Comparison of ENCODE assay signal across 16 cellular contexts in the genomic region with DNA sequence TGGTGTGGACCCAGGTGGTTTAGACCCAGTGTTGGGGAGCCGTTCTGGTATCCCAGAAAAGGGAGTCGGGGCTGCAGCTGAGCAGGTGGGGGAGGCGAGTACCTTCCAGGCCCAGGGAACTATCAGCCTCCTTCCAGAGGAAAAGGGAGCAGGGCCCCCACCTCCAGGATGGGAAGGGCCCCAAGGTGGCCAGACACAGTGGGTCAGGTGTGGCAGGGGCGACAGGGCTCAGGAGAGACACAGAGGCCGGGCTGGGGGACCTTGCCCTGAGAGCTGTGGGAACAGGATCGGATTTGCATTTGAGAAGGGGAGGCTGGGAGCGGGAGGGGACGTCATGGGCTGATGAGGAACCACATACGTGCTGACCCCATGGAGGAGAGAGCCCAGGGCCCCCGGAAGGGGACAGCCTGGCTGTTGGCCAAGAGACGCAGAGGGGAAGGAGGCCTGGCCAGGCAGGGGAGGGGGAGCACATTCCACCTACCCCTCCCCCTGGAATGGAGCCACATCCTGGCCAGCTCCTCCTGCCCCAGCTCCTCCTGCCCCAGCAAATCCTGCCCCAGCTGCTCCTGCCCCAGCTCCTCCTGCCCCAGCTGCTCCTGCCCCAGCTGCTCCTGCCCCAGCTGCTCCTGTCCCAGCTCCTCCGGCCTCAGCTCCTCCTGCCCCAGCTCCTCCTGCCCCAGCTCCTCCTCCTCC. TPM values are rescaled to one million over a fixed set of nuclear protein-coding genes. Genes with fewer than 3 reads are reported as not detected.
DNase-seq lines count a peak whose midpoint lies in the region; ATAC-seq and TF ChIP-seq lines count a peak whose summit lies in the region.
"Had no signal": no experiment of that assay in that cellular context is flagged by ENCODE, and none has a peak within 500 bp of the region (broad histone marks: within the 10 kb centered on the region; RNA-seq: fewer than 3 reads in every experiment).

No MANE protein-coding gene starts in this region.

- peak; percentile 4 for ATAC-seq in sciatic nerve
- no peak for ATAC-seq in GM21529 (IDR thresholded peaks at IDR 0.05; ENCODE audit: unreplicated experiment)
- ATAC-seq: activated CD4-positive, CD25-positive, alpha-beta regulatory T cell treated with anti-CD3 and anti-CD28 coated beads, Interleukin-2, amount 50 U/mL, for 24 hours; activated T-cell treated with anti-CD3 and anti-CD28 coated beads, Interleukin-2, amount 50 U/mL, for 72 hours had no signal

- no peak overlapping the region for H3K27ac Mint-ChIP-seq in activated T-cell treated with anti-CD3 and anti-CD28 coated beads, Interleukin-2, amount 50 U/mL, for 24 hours
- H3K27ac Mint-ChIP-seq: activated T-cell treated with anti-CD3 and anti-CD28 coated beads, Interleukin-2, amount 50 U/mL, for 72 hours had no signal

- no peaks in the 10 kb centered on the region for H3K9me3 ChIP-seq in Peyer's patch
- H3K9me3 ChIP-seq in hepatocyte (ENCODE audit: low read depth) = no peaks in the 10 kb centered on the region
- H3K9me3 ChIP-seq: left lung, neutrophil, tibial artery had no signal

- intact Hi-C loops in sciatic nerve (cut with DNase I) = no loop called here

- H3K36me3 Mint-ChIP-seq in activated T-cell treated with anti-CD3 and anti-CD28 coated beads, Interleukin-2, amount 50 U/mL, for 24 hours (ENCODE audit: low read depth) = no peaks in the 10 kb centered on the region

- H3K4me1 ChIP-seq in Peyer's patch (peaks cover 0 to 54% (median 14%) of the 10 kb centered on the region in 4 donors), hepatocyte (ENCODE audit: insufficient read depth) (peaks cover 62% of the 10 kb centered on the region)

- TF ChIP-seq CTCF in Peyer's patch (IDR thresholded peaks at IDR 0.05) (no peak), hepatocyte (IDR thresholded peaks at IDR 0.05; ENCODE audit: poor library complexity) (no peak)

- peak overlapping the region in 3 of 4 donors; percentile 67 to 94 (median 89) for H3K27ac ChIP-seq in Peyer's patch
- peak overlapping the region; percentile 96 for H3K27ac ChIP-seq in hepatocyte
- H3K27ac ChIP-seq: left lung, neutrophil, SK-N-MC had no signal

- 33% methylated on average over 9 of the region's 12 CpGs for WGBS in hepatocyte (ENCODE audit: low lambda C conversion rate, missing lambda C conversion rate)

- H3K27me3 ChIP-seq in Peyer's patch = no peaks in the 10 kb centered on the region
- H3K27me3 ChIP-seq in hepatocyte = no peaks in the 10 kb centered on the region
- H3K27me3 ChIP-seq: left lung, neutrophil, tibial artery had no signal

- no peak for TF ChIP-seq POLR2A in Peyer's patch (IDR thresholded peaks at IDR 0.05)

- H3K4me3 ChIP-seq in Peyer's patch = no peak overlapping the region
- no peak overlapping the region for H3K4me3 ChIP-seq in hepatocyte
- H3K4me3 ChIP-seq: left lung, SK-N-MC, tibial artery had no signal

- no peak overlapping the region for H2AFZ ChIP-seq in hepatocyte

- H3K79me2 ChIP-seq in hepatocyte = no peaks in the 10 kb centered on the region

- no peak overlapping the region for H3K4me3 Mint-ChIP-seq in activated T-cell treated with anti-CD3 and anti-CD28 coated beads, Interleukin-2, amount 50 U/mL, for 24 hours
- H3K4me3 Mint-ChIP-seq: activated T-cell treated with anti-CD3 and anti-CD28 coated beads, Interleukin-2, amount 50 U/mL, for 72 hours had no signal

- H3K36me3 ChIP-seq in Peyer's patch (no peaks in the 10 kb centered on the region), hepatocyte (replicated peaks; ENCODE audit: insufficient read depth, low read depth) (no peaks in the 10 kb centered on the region)
- H3K36me3 ChIP-seq: left lung, neutrophil, tibial artery had no signal

- H3K4me1 Mint-ChIP-seq in activated T-cell treated with anti-CD3 and anti-CD28 coated beads, Interleukin-2, amount 50 U/mL, for 24 hours (ENCODE audit: low read depth) = no peaks in the 10 kb centered on the region

- H3K27me3 Mint-ChIP-seq in activated T-cell treated with anti-CD3 and anti-CD28 coated beads, Interleukin-2, amount 50 U/mL, for 24 hours = peaks cover 4% of the 10 kb centered on the region

- peak; percentile 31 for DNase-seq in NCI-H2227 (lab: John Stamatoyannopoulos, UW; ENCODE audit: unreplicated experiment)
- no peak for DNase-seq in NCI-H2227 treated with DMSO at 0.1 percent for 48 hours (lab: John Stamatoyannopoulos, UW)
- DNase-seq in Peyer's patch = peak in 1 of 3 donors; percentile 74
- peak; percentile 93 for DNase-seq in hepatocyte (ENCODE audit: low spot score)
- DNase-seq in sciatic nerve (ENCODE audit: low spot score) = peak; percentile 70
- no peak for DNase-seq in activated T-cell treated with anti-CD3 and anti-CD28 coated beads, Interleukin-2, amount 50 U/mL, for 24 hours
- DNase-seq in NCI-H1930 (lab: John Stamatoyannopoulos, UW) = no peak
- DNase-seq: activated T-cell treated with anti-CD3 and anti-CD28 coated beads, Interleukin-2, amount 50 U/mL, for 72 hours; effector memory CD4-positive, alpha-beta T cell; left lung; NCI-H1105; tibial artery had no signal

- no peaks in the 10 kb centered on the region for H3K9me3 Mint-ChIP-seq in activated T-cell treated with anti-CD3 and anti-CD28 coated beads, Interleukin-2, amount 50 U/mL, for 24 hours
- H3K9me3 Mint-ChIP-seq: activated T-cell treated with anti-CD3 and anti-CD28 coated beads, Interleukin-2, amount 50 U/mL, for 72 hours had no signal

- H3K9me2 ChIP-seq in hepatocyte (replicated peaks; ENCODE audit: insufficient read depth) = no peaks in the 10 kb centered on the region

- no peaks in the 10 kb centered on the region for H4K20me1 ChIP-seq in hepatocyte (ENCODE audit: insufficient read depth, poor library complexity, severe bottlenecking)

- peak overlapping the region; percentile 61 for H3K4me2 ChIP-seq in hepatocyte

RNA-seq across cellular contexts. Expression of a gene that starts 9.7 kb away (rescaled TPM):
- total RNA-seq in Peyer's patch (10 to 100 TPM; 61.8 to 99.9 (median 83.4) TPM), hepatocyte (35.8 and 46.3 TPM in 2 replicates), sciatic nerve (38.6 TPM)
- 101 and 108 TPM in 2 replicates for polyA plus RNA-seq in hepatocyte

Comparison
In these comparisons a context has a peak if more than half of its experiments do, and no peak if none do; other contexts are left out.
1. DNase-seq: peak in NCI-H2227 (single experiment), hepatocyte (single experiment) and sciatic nerve (single experiment); none in NCI-H2227 treated with DMSO at 0.1 percent for 48 hours (single experiment), activated T-cell treated with anti-CD3 and anti-CD28 coated beads, Interleukin-2, amount 50 U/mL, for 24 hours (single experiment) and NCI-H1930 (0 of 2).